21 cellular contexts compared by ENCODE assay signal in genomic region chr2:18253686-18254197, GRCh38.
A peak's percentile ranks its signal among the peaks of the same experiment; 100 is the strongest.
DNase-seq lines count a peak whose midpoint lies in the region; ATAC-seq, FAIRE-seq and TF ChIP-seq lines count a peak whose summit lies in the region.
"Had no signal": no experiment of that assay in that cellular context is flagged by ENCODE, and none has a peak within 500 bp of the region (broad histone marks: within the 10 kb centered on the region; RNA-seq: fewer than 3 reads in every experiment).

No MANE protein-coding gene starts in this region.

- H3K27ac ChIP-seq in H9 (ENCODE audit: insufficient read length, low read depth, low read length) (no peak overlapping the region), kidney (ENCODE audit: low read depth in 2 of 2, low read length in 2 of 2) (no peak overlapping the region)
- H3K27ac ChIP-seq: BLaER1 treated with 17β-estradiol and CSF1 and Interleukin-3, amounts not matched to agents 10 nM and 100 nM; HL-60 had no signal

- H3K27ac Mint-ChIP-seq in H9 (peak overlapping the region in 1 of 3 experiments; percentile 70; a peak in 1 of 7 replicates), WTC11 (no peak overlapping the region), osteocyte (ENCODE audit: unreplicated experiment) (no peak overlapping the region)
- H3K27ac Mint-ChIP-seq: B cell; CD8-positive, alpha-beta T cell had no signal

- no peaks in the 10 kb centered on the region for H3K27me3 ChIP-seq in H9 (ENCODE audit: insufficient read depth, low read length)
- H3K27me3 ChIP-seq: BLaER1 treated with 17β-estradiol and CSF1 and Interleukin-3, amounts not matched to agents 10 nM and 100 nM had no signal

- H3K23me2 ChIP-seq in H9 (ENCODE audit: insufficient read length, low read depth, low read length, poor library complexity, severe bottlenecking), result no peaks in the 10 kb centered on the region

- H2BK12ac ChIP-seq in H9 (ENCODE audit: insufficient read length, low read depth, low read length), result no peak overlapping the region

- H2AK5ac ChIP-seq in H9 (ENCODE audit: insufficient read length, low read length), result no peak overlapping the region

- no peak overlapping the region for H2AFZ ChIP-seq in H9 (ENCODE audit: low read length)

- H3K79me1 ChIP-seq in H9 (ENCODE audit: insufficient read depth, low read depth, low read length, poor library complexity, severe bottlenecking), result no peaks in the 10 kb centered on the region

- H4K91ac ChIP-seq in H9 (ENCODE audit: insufficient read length, low read depth, low read length), result no peak overlapping the region

- no peaks in the 10 kb centered on the region for H3K79me2 ChIP-seq in H9 (ENCODE audit: insufficient read depth, low read length)

- no peak for FAIRE-seq in kidney (lab: Jason Lieb, UNC)
- FAIRE-seq: G401.6, GM12891, H1, K562 had no signal

- no peak overlapping the region for H3K4ac ChIP-seq in H9 (ENCODE audit: low read depth, low read length)

- H3K4me3 Mint-ChIP-seq in H9 (no peak overlapping the region), WTC11 (no peak overlapping the region), osteocyte (ENCODE audit: unreplicated experiment) (no peak overlapping the region)
- H3K4me3 Mint-ChIP-seq: B cell; CD8-positive, alpha-beta T cell had no signal

- H3K36me3 ChIP-seq in kidney (ENCODE audit: control insufficient read depth in 1 of 2, insufficient read depth in 2 of 2, low read length in 2 of 2), result no peaks in the 10 kb centered on the region
- H3K36me3 ChIP-seq: BLaER1 treated with 17β-estradiol and CSF1 and Interleukin-3, amounts not matched to agents 10 nM and 100 nM had no signal

- no peak overlapping the region for H2BK15ac ChIP-seq in H9 (ENCODE audit: low read depth, low read length)

- H3K14ac ChIP-seq in H9 (ENCODE audit: insufficient read depth, low read length), result no peak overlapping the region; the same call in 1 of the 2 replicates

- H3K9me3 Mint-ChIP-seq in H9 (peaks cover 7 to 10% of the 10 kb centered on the region in 2 experiments; a peak in 4 of 5 replicates), WTC11 (peaks cover 40% of the 10 kb centered on the region), osteocyte (ENCODE audit: unreplicated experiment) (peaks cover 6% of the 10 kb centered on the region)

- ATAC-seq in WTC11, result 0 out of 2 replicates have a peak, but pooled peaks have one; percentile 22
- ATAC-seq: CD8-positive, alpha-beta T cell; K562 had no signal

- DNase-seq in H9 (peak; percentile 25), WTC11 (ENCODE audit: low spot score) (no peak), kidney (peak; percentile 45), renal cortical epithelial cell (ENCODE audit: low read depth) (peak; percentile 4), cerebellar cortex (ENCODE audit: low spot score) (no peak), osteocyte (ENCODE audit: extremely low spot score, unreplicated experiment) (no peak), GM19238 (ENCODE audit: insufficient read length, low spot score) (no peak)
- DNase-seq: CD8-positive, alpha-beta T cell; DMS 273 treated with DMSO at 0.1 percent for 48 hours; DMS53; DND-41; EL; HCEC 1CT; IMR-90 had no signal

- no peak overlapping the region for H2BK20ac ChIP-seq in H9 (ENCODE audit: low read depth, low read length, poor library complexity, severe bottlenecking)

- H4K5ac ChIP-seq in H9 (ENCODE audit: insufficient read length, low read depth, low read length), result no peak overlapping the region

- no peak overlapping the region for H3K18ac ChIP-seq in H9 (ENCODE audit: insufficient read length, low read depth, low read length)

- no peak overlapping the region for H3K23ac ChIP-seq in H9 (ENCODE audit: insufficient read length, low read depth, low read length)

- H2BK120ac ChIP-seq in H9 (ENCODE audit: low read depth, low read length, poor library complexity, severe bottlenecking), result no peak overlapping the region

- intact Hi-C loops in kidney (cut with DNase I), result no loop called here

- H3K9me3 ChIP-seq in H9 (ENCODE audit: control insufficient read depth, low read depth, low read length), result no peaks in the 10 kb centered on the region
- no peaks in the 10 kb centered on the region for H3K9me3 ChIP-seq in kidney (ENCODE audit: control insufficient read depth in 1 of 2, low read length in 2 of 2)

- H3K9ac ChIP-seq in H9 (ENCODE audit: extremely low read depth, insufficient read length, low read length) (no peak overlapping the region), kidney (ENCODE audit: low read length in 2 of 2) (no peak overlapping the region)
- H3K9ac ChIP-seq: BLaER1 treated with 17β-estradiol and CSF1 and Interleukin-3, amounts not matched to agents 10 nM and 100 nM had no signal

- H3K27me3 Mint-ChIP-seq in H9 (ENCODE audit: low read depth) (no peaks in the 10 kb centered on the region), WTC11 (ENCODE audit: low read depth) (no peaks in the 10 kb centered on the region), osteocyte (ENCODE audit: unreplicated experiment) (peaks cover 3% of the 10 kb centered on the region)
- H3K27me3 Mint-ChIP-seq: B cell had no signal

- H3K4me1 ChIP-seq in H9 (ENCODE audit: insufficient read depth, low read length) (no peaks in the 10 kb centered on the region), kidney (ENCODE audit: control insufficient read depth in 1 of 2, insufficient read depth in 1 of 2, low read depth in 1 of 2, low read length in 2 of 2) (no peaks in the 10 kb centered on the region)
- H3K4me1 ChIP-seq: BLaER1 treated with 17β-estradiol and CSF1 and Interleukin-3, amounts not matched to agents 10 nM and 100 nM had no signal

- H3K4me2 ChIP-seq in H9 (ENCODE audit: insufficient read depth, insufficient read length, low read length), result no peak overlapping the region
- H3K4me2 ChIP-seq: BLaER1 treated with 17β-estradiol and CSF1 and Interleukin-3, amounts not matched to agents 10 nM and 100 nM had no signal

- TF ChIP-seq CTCF in H9 (conservative IDR thresholded peaks at IDR 0.05) (no peak), WTC11 (IDR thresholded peaks at IDR 0.05) (no peak), kidney (IDR thresholded peaks at IDR 0.05; ENCODE audit: borderline replicate concordance, extremely low read depth, insufficient read depth) (no peak), osteocyte (IDR thresholded peaks at IDR 0.05) (no peak)

- POLR2A ChIA-PET in WTC11 (lab: Charles Lee), result no interaction called here

- H4K8ac ChIP-seq in H9 (replicated peaks; ENCODE audit: insufficient read length, low read depth, low read length), result no peak overlapping the region

- no peak overlapping the region for H2BK5ac ChIP-seq in H9 (ENCODE audit: insufficient read length, low read length)

- H3T11ph ChIP-seq in H9 (ENCODE audit: low read length), result no peak overlapping the region

- H3K4me1 Mint-ChIP-seq in H9 (peaks cover 12 to 13% of the 10 kb centered on the region in 2 experiments), WTC11 (peaks cover 21% of the 10 kb centered on the region), osteocyte (ENCODE audit: unreplicated experiment) (no peaks in the 10 kb centered on the region)
- H3K4me1 Mint-ChIP-seq: B cell had no signal

- peaks cover 0 to 3% (median 2%) of the 10 kb centered on the region in 3 experiments; a peak in 2 of 7 replicates for H3K36me3 Mint-ChIP-seq in H9 (ENCODE audit: insufficient read depth in 1 of 3, low read depth in 3 of 3)
- peaks cover 4% of the 10 kb centered on the region; the same call in 1 of the 2 replicates for H3K36me3 Mint-ChIP-seq in WTC11
- no peaks in the 10 kb centered on the region for H3K36me3 Mint-ChIP-seq in osteocyte (ENCODE audit: unreplicated experiment)
- H3K36me3 Mint-ChIP-seq: CD8-positive, alpha-beta T cell had no signal

- no CpG with 5 or more reads among the region's 5 CpGs for WGBS in H9 (ENCODE audit: extremely low coverage, insufficient read length, low lambda C conversion rate)

- H4K20me1 ChIP-seq in H9 (ENCODE audit: control insufficient read depth, insufficient read depth, insufficient read length), result no peaks in the 10 kb centered on the region
- H4K20me1 ChIP-seq: BLaER1 treated with 17β-estradiol and CSF1 and Interleukin-3, amounts not matched to agents 10 nM and 100 nM had no signal

- H3K4me3 ChIP-seq in kidney (ENCODE audit: low read length in 2 of 2), result no peak overlapping the region
- H3K4me3 ChIP-seq: BLaER1 treated with 17β-estradiol and CSF1 and Interleukin-3, amounts not matched to agents 10 nM and 100 nM; K562 had no signal

- H3K56ac ChIP-seq in H9 (ENCODE audit: insufficient read length, low read depth, low read length), result no peak overlapping the region

- CTCF ChIA-PET in WTC11 (lab: Charles Lee), result no interaction called here

TF ChIP-seq in WTC11, 78 proteins besides CTCF, POLR2A, EP300 and RAD21 (continues in another document):
- TF ChIP-seq EMX1 (CRISPR knock-in tag; IDR thresholded peaks at IDR 0.05) (no peak), ELF4 (CRISPR knock-in tag; IDR thresholded peaks at IDR 0.05; ENCODE audit: low read depth) (no peak), PRDM15 (CRISPR knock-in tag; IDR thresholded peaks at IDR 0.05) (no peak)

Comparison
In these comparisons a context has a peak if more than half of its experiments do, and no peak if none do; other contexts are left out.
1. DNase-seq: peak in H9 (single experiment), kidney (single experiment) and renal cortical epithelial cell (single experiment); none in WTC11 (single experiment), cerebellar cortex (single experiment), osteocyte (single experiment) and GM19238 (single experiment).